Comparison of ENCODE assay signal across 8 cellular contexts in the genomic region with DNA sequence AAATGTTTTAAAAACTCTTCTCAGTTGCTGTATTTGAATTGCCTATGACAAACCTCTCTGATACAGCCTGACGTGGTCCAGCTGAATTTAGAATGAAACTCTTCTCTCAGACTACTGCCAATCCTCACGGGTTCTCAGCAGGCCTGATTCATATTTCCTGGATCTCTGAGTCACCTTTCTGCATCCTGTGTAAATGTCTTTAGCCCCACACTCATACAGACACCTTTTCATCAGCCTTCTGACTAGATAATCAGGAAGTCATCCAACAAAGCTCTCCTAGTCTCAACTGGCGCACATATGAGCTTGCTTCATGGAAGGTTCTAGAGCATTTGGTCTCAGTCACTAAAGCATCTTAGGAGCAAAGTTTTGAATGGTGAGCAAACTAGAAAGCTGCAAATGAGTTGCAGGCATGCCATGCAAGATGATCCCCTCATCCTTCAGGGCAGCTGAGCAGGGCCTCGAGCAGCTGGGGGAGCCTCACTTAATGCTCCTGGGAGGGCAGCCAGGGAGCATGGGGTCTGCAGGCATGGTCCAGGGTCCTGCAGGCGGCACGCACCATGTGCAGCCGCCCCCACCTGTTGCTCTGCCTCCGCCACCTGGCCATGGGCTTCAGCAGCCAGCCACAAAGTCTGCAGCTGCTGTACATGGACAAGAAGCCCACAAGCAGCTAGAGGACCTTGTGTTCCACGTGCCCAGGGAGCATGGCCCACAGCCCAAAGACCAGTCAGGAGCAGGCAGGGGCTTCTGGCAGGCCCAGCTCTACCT.
DNase-seq lines count a peak whose midpoint lies in the region; ATAC-seq and TF ChIP-seq lines count a peak whose summit lies in the region.

No MANE protein-coding gene starts in this region.

- no peaks in the 10 kb centered on the region for H3K36me3 ChIP-seq in heart left ventricle

- H3K4me1 ChIP-seq in heart left ventricle = peaks cover 8 to 36% (median 18%) of the 10 kb centered on the region in 12 donors

- H3K4me3 ChIP-seq in heart left ventricle (no peak overlapping the region), fibroblast of pulmonary artery (replicated peaks; ENCODE audit: low read depth, low read length) (no peak overlapping the region)

- no peaks in the 10 kb centered on the region for H3K27me3 ChIP-seq in heart left ventricle

- DNase-seq in heart left ventricle = no peak
- DNase-seq in Right ventricle myocardium inferior (ENCODE audit: missing footprints) = no peak
- peak; percentile 52 to 55 for DNase-seq in activated CD4-positive, alpha-beta T cell treated with anti-CD3 and anti-CD28 coated beads for 4 hours
- DNase-seq in fibroblast of pulmonary artery (ENCODE audit: low read depth) = peak; percentile 80
- no peak for DNase-seq in stimulated activated naive CD8-positive, alpha-beta T cell treated with anti-CD3 and anti-CD28 coated beads, Interleukin-15, Interleukin-2, amounts not matched to agents 100 U/mL and 50 U/mL, for 24 hours
- no peak for DNase-seq in NCI-H1105 (lab: John Stamatoyannopoulos, UW)
- DNase-seq in NCI-H82 (lab: John Stamatoyannopoulos, UW) = no peak
- DNase-seq in GF-D8 (lab: John Stamatoyannopoulos, UW) = no peak

- peak overlapping the region in 7 of 12 donors; percentile 1 to 76 (median 53) for H3K27ac ChIP-seq in heart left ventricle

- ATAC-seq in heart left ventricle = peak in 3 of 4 donors; percentile 69 to 78 (median 77)
- no peak for ATAC-seq in Right ventricle myocardium inferior
- peak; percentile 99 for ATAC-seq in stimulated activated naive CD8-positive, alpha-beta T cell treated with anti-CD3 and anti-CD28 coated beads, Interleukin-15, Interleukin-2, amounts not matched to agents 100 U/mL and 50 U/mL, for 24 hours

- no peak for TF ChIP-seq POLR2A in heart left ventricle (IDR thresholded peaks at IDR 0.05)

- TF ChIP-seq CTCF in heart left ventricle (IDR thresholded peaks at IDR 0.05) (no peak), fibroblast of pulmonary artery (IDR thresholded peaks at IDR 0.05; ENCODE audit: low read length, missing control alignments) (no peak)

- WGBS in heart left ventricle, 4 donors = 77 to 84% (median 78%) methylated on average over 9 of the region's 9 CpGs

- intact Hi-C loops in heart left ventricle (cut with DNase I) = no loop called here
- intact Hi-C loops in Right ventricle myocardium inferior (cut with DNase I) = no loop called here

- H3K9me3 ChIP-seq in heart left ventricle = no peaks in the 10 kb centered on the region

Comparison
In these comparisons a context has a peak if more than half of its experiments do, and no peak if none do; other contexts are left out.
1. DNase-seq: peak in activated CD4-positive, alpha-beta T cell treated with anti-CD3 and anti-CD28 coated beads for 4 hours (2 of 2) and fibroblast of pulmonary artery (single experiment); none in heart left ventricle (0 of 5), Right ventricle myocardium inferior (single experiment), stimulated activated naive CD8-positive, alpha-beta T cell treated with anti-CD3 and anti-CD28 coated beads, Interleukin-15, Interleukin-2, amounts not matched to agents 100 U/mL and 50 U/mL, for 24 hours (single experiment), NCI-H1105 (single experiment), NCI-H82 (single experiment) and GF-D8 (single experiment).